Comparison of ENCODE assay signal across 8 cellular contexts in the genomic region with DNA sequence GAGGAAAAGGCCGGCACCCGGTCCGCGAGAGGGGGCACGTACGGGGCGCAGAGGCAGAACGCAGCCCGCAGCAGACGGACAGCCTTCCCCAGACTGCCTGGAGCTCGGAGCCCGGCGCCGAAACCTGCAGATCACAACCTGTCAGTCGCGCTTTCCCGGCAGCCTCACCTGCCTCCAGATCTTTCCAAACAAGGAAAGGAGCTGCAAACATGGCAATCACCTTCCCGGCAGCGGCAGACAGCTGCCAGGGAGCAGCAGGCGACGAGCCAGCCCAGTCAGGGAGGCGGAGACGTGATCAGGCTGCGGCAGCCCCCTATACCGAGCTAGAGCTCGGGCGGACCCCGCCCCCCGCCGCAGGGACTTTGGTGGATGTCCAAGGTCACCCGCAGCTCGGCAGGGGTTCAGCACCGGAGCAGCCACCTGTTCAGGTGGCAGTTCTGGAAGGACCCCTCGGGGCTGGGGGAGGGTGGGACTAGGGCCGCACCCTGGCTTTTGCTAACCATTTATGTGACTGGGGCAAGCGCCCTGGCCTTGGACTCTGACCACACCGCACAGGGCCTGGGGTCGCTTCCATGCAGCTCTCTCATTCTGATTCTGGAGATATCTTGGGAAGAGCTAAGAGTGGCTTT.
A peak's percentile ranks its signal among the peaks of the same experiment; 100 is the strongest.
DNase-seq lines count a peak whose midpoint lies in the region; ATAC-seq lines count a peak whose summit lies in the region.

No MANE protein-coding gene starts in this region.

- H3K27ac ChIP-seq in HUES48 (ENCODE audit: low read depth, low read length) = peak overlapping the region; percentile 62
- no peak overlapping the region for H3K27ac ChIP-seq in right cardiac atrium (ENCODE audit: low read length)
- no peak overlapping the region for H3K27ac ChIP-seq in effector memory CD4-positive, alpha-beta T cell (ENCODE audit: insufficient read depth, low read length, poor library complexity, severe bottlenecking)

- H3K9me3 ChIP-seq in HUES48 (ENCODE audit: control insufficient read depth, insufficient read depth, low read length) = no peaks in the 10 kb centered on the region; the same call in 1 of the 2 replicates
- H3K9me3 ChIP-seq in right cardiac atrium (ENCODE audit: control insufficient read depth, low read length) = no peaks in the 10 kb centered on the region
- no peaks in the 10 kb centered on the region for H3K9me3 ChIP-seq in effector memory CD4-positive, alpha-beta T cell (ENCODE audit: control insufficient read depth, low read length)

- 8% methylated on average over 38 of the region's 38 CpGs for WGBS in right cardiac atrium

- peak; percentile 31 for DNase-seq in SW480 (ENCODE audit: low spot score)
- no peak for DNase-seq in right cardiac atrium
- DNase-seq in skeletal muscle cell (ENCODE audit: low read depth) = no peak
- DNase-seq in SHP77 treated with DMSO at 0.1 percent for 48 hours (lab: John Stamatoyannopoulos, UW) = no peak
- no peak for DNase-seq in effector memory CD4-positive, alpha-beta T cell
- DNase-seq in middle frontal gyrus (ENCODE audit: extremely low spot score, low spot score) = no peak

- H3K36me3 ChIP-seq in HUES48 (ENCODE audit: control insufficient read depth, insufficient read depth, low read length) = no peaks in the 10 kb centered on the region
- no peaks in the 10 kb centered on the region for H3K36me3 ChIP-seq in effector memory CD4-positive, alpha-beta T cell (ENCODE audit: control insufficient read depth, insufficient read depth, low read length)

- peaks cover 14% of the 10 kb centered on the region for H3K4me1 ChIP-seq in HUES48 (ENCODE audit: control insufficient read depth, insufficient read depth, low read length)
- no peaks in the 10 kb centered on the region for H3K4me1 ChIP-seq in right cardiac atrium (ENCODE audit: control insufficient read depth, insufficient read depth, low read length)
- H3K4me1 ChIP-seq in effector memory CD4-positive, alpha-beta T cell (ENCODE audit: control insufficient read depth, insufficient read depth, low read length, poor library complexity, severe bottlenecking) = peaks cover 7% of the 10 kb centered on the region

- peak overlapping the region; percentile 49; the same call in 1 of the 2 replicates for H3K9ac ChIP-seq in HUES48 (ENCODE audit: low read depth, low read length)

- intact Hi-C loops in right cardiac atrium (cut with DNase I) = no loop called here

- peak; percentile 12 to 49 for ATAC-seq in right cardiac atrium
- no peak for ATAC-seq in GM18873 (IDR thresholded peaks at IDR 0.05; ENCODE audit: low FRiP score, unreplicated experiment)

- H3K4me3 ChIP-seq in HUES48 (ENCODE audit: low read depth, low read length) (peak overlapping the region; percentile 61), right cardiac atrium (ENCODE audit: low read length) (peak overlapping the region; percentile 38), skeletal muscle cell (ENCODE audit: low read depth, low read length) (peak overlapping the region; percentile 54)
- H3K4me3 ChIP-seq in effector memory CD4-positive, alpha-beta T cell (ENCODE audit: insufficient read depth, low read depth, low read length, poor library complexity, severe bottlenecking) = no peak overlapping the region

- H3K27me3 ChIP-seq in HUES48 (ENCODE audit: control insufficient read depth, insufficient read depth, low read length) (peaks cover 17% of the 10 kb centered on the region), right cardiac atrium (ENCODE audit: control insufficient read depth, insufficient read depth) (no peaks in the 10 kb centered on the region)
- H3K27me3 ChIP-seq in effector memory CD4-positive, alpha-beta T cell (replicated peaks; ENCODE audit: control insufficient read depth, insufficient read depth, low read length, poor library complexity, severe bottlenecking) = peaks cover 30% of the 10 kb centered on the region
